Comparison of ENCODE assay signal across 9 cellular contexts in the genomic region with DNA sequence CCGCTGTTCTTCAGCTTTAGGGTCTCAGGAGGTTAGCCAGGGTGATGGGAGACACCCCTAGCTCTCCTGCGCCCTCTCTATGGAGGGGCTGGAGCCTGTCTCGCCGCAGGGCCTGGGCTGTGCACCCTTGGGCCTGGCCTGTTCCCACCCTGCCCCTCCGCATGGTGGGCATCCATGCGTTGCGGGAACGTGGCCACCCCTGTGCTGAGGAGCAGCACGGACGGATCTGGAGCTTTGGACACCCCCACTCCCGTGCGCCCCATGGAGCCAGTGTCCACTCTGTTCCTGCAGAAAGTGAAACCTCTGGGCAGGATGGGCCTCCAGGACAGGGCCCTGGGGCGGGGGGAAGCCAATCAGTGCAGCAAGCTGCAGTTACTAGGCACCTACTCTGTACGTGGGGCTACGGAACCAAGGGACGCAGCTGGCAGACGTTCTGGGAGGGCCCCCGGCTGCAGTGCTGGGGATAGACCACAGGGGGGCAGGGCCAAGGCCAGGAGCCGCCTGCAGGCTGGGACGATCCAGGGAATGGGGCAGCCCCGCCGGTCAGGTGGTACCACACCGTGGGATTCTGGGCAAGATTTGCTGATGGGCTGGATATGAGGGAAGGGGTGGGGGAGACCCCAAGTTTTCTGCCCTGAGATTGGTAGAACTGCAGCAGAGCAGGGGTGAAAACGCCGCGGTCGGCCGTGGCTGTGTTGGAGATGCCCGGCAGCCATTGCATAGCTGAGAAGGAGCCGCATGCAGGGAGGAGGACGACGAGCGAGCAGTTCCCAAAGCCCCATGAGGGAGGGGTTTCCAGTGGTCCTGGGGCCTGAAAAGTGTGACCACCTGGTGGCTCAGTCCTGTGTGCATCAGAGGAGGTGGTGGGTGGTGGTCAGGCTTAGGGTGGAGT. TPM values are rescaled to one million over a fixed set of nuclear protein-coding genes. Genes with fewer than 3 reads are reported as not detected.
DNase-seq lines count a peak whose midpoint lies in the region; ATAC-seq, FAIRE-seq and TF ChIP-seq lines count a peak whose summit lies in the region.
"Had no signal": no experiment of that assay in that cellular context is flagged by ENCODE, and none has a peak within 500 bp of the region (broad histone marks: within the 10 kb centered on the region; RNA-seq: fewer than 3 reads in every experiment).

No MANE protein-coding gene starts in this region.

- DNase-seq in AG08395 (ENCODE audit: low spot score) (peak; percentile 74), SK-N-DZ (ENCODE audit: low spot score) (peak; percentile 53), mammary epithelial cell (no peak), kidney (no peak)
- DNase-seq in stimulated activated CD4-positive, alpha-beta T cell treated with anti-CD3 and anti-CD28 coated beads, Interleukin-4, amount 100 ng/mL, for 24 hours = peak; percentile 32

- intact Hi-C loops in mammary epithelial cell (cut with micrococcal nuclease) = loop anchor here (1.0 to 5.0 kb wide), 2 partner anchors 29 to 102 kb away; a partner anchor contains a TSS
- intact Hi-C loops in kidney (cut with DNase I) = no loop called here

- H3K9ac ChIP-seq in mammary epithelial cell (ENCODE audit: insufficient read depth, low read length) (no peak overlapping the region), kidney (ENCODE audit: low read length in 2 of 2) (no peak overlapping the region)

- CTCF ChIA-PET in mammary epithelial cell (lab: Charles Lee; ENCODE audit: low non-redundant PET) = interaction anchor here (0.6 kb wide), 1 partner anchor 42 kb away, joined by 6 read pairs; no protein-coding TSS in a partner anchor

- dilution Hi-C loops in mammary epithelial cell (cut with HindIII; ENCODE audit: low sequenced_read_pairs) = no loop called here

- FAIRE-seq in kidney (lab: Jason Lieb, UNC) = no peak

- BruUV-seq in mammary epithelial cell (replicated peaks; lab: Mats Ljungman, UMichigan) = no TSS peak

- H3K4me1 ChIP-seq in mammary epithelial cell (ENCODE audit: insufficient read depth, low read length) (peaks cover 35% of the 10 kb centered on the region), kidney (ENCODE audit: control insufficient read depth in 1 of 2, insufficient read depth in 1 of 2, low read depth in 1 of 2, low read length in 2 of 2) (peaks cover 0 to 2% of the 10 kb centered on the region in 2 donors)

- H3K9me3 ChIP-seq in mammary epithelial cell (replicated peaks; ENCODE audit: insufficient read depth, low read length) (no peaks in the 10 kb centered on the region), kidney (ENCODE audit: control insufficient read depth in 1 of 2, low read length in 2 of 2) (no peaks in the 10 kb centered on the region)

- 53% methylated on average over 19 of the region's 33 CpGs for WGBS in mammary epithelial cell (ENCODE audit: low coverage, missing lambda C conversion rate)

- no peaks in the 10 kb centered on the region for H3K27me3 ChIP-seq in mammary epithelial cell (ENCODE audit: insufficient read depth, low read length)

- no peaks in the 10 kb centered on the region for H4K20me1 ChIP-seq in mammary epithelial cell (ENCODE audit: insufficient read depth, low read length)

- TF ChIP-seq CTCF in mammary epithelial cell (conservative IDR thresholded peaks at IDR 0.05 in 1 of 2, IDR thresholded peaks at IDR 0.05 in 1 of 2; ENCODE audit: extremely low read depth in 1 of 2, insufficient read depth in 1 of 2, low read depth in 1 of 2, low read length in 2 of 2) (peak; percentile 76 to 84), kidney (IDR thresholded peaks at IDR 0.05; ENCODE audit: borderline replicate concordance, extremely low read depth, insufficient read depth) (peak; percentile 71)

- H3K36me3 ChIP-seq in mammary epithelial cell (ENCODE audit: insufficient read depth, low read length) (no peaks in the 10 kb centered on the region), kidney (ENCODE audit: control insufficient read depth in 1 of 2, insufficient read depth in 2 of 2, low read length in 2 of 2) (no peaks in the 10 kb centered on the region)

- H3K27ac ChIP-seq in mammary epithelial cell (ENCODE audit: insufficient read depth, low read depth, low read length) = no peak overlapping the region
- H3K27ac ChIP-seq in kidney (ENCODE audit: low read depth in 2 of 2, low read length in 2 of 2) = no peak overlapping the region

- in situ Hi-C loops in mammary epithelial cell (cut with MboI; ENCODE audit: low sequenced_read_pairs in 2 of 2) = no loop called here

- H3K79me2 ChIP-seq in mammary epithelial cell (ENCODE audit: insufficient read depth, low read length) = no peaks in the 10 kb centered on the region

- H3K4me2 ChIP-seq in mammary epithelial cell (ENCODE audit: insufficient read depth, low read depth, low read length) = no peak overlapping the region

- ATAC-seq in GM18909 (IDR thresholded peaks at IDR 0.05; ENCODE audit: poor library complexity, unreplicated experiment) = peak; percentile 57
- no peak for ATAC-seq in GM21786 (IDR thresholded peaks at IDR 0.05; ENCODE audit: unreplicated experiment)
- ATAC-seq in HG03025 (IDR thresholded peaks at IDR 0.05; ENCODE audit: low FRiP score, unreplicated experiment) = no peak

- H3K4me3 ChIP-seq in mammary epithelial cell (replicated peaks in 1 of 3; ENCODE audit: insufficient read depth in 1 of 3, low read depth in 2 of 3, low read length in 3 of 3) (no peak overlapping the region), kidney (ENCODE audit: low read length in 2 of 2) (no peak overlapping the region)

- H2AFZ ChIP-seq in mammary epithelial cell (ENCODE audit: low read depth, low read length) = no peak overlapping the region

RNA-seq across cellular contexts. Expression of a gene that starts 43.3 kb away (rescaled TPM):
- 0.65 and 1.1 TPM in 2 replicates for polyA plus RNA-seq in SK-N-DZ (2014; cell fraction: cytosol; rRNA removed)
- 1.3 and 3.5 TPM in 2 replicates for polyA plus RNA-seq in SK-N-DZ (2014; cell fraction: nucleus; rRNA removed)
- total RNA-seq in mammary epithelial cell = 1 to 10 TPM; 2.5 to 6.9 TPM
- 2.5 TPM for polyA plus RNA-seq in mammary epithelial cell
- 2.6 TPM for polyA minus RNA-seq in mammary epithelial cell
- total RNA-seq in kidney = 0.54 TPM
- not detected for polyA plus RNA-seq in kidney (ENCODE audit: insufficient read depth, low read depth, low replicate concordance)

RNA-seq across cellular contexts. Expression of a gene that starts 45.7 kb away (rescaled TPM):
- polyA plus RNA-seq in SK-N-DZ (2014; cell fraction: cytosol; rRNA removed) = 25.0 and 25.1 TPM in 2 replicates
- polyA plus RNA-seq in SK-N-DZ (2014; cell fraction: nucleus; rRNA removed) = 63.2 and 86.0 TPM in 2 replicates
- total RNA-seq in mammary epithelial cell (10 to 100 TPM in 1 of 2 donors, 1 to 10 TPM in 1; 8.3 to 26.6 TPM), kidney (18.4 TPM)
- polyA plus RNA-seq in mammary epithelial cell (22.0 TPM), kidney (ENCODE audit: insufficient read depth, low read depth, low replicate concordance) (19.6 TPM)
- polyA minus RNA-seq in mammary epithelial cell = 23.6 TPM

RNA-seq across cellular contexts. Expression of a gene that starts 56.7 kb away (rescaled TPM):
- polyA plus RNA-seq in SK-N-DZ (2014; cell fraction: cytosol; rRNA removed) = not detected in 2 replicates
- not detected in 2 replicates for polyA plus RNA-seq in SK-N-DZ (2014; cell fraction: nucleus; rRNA removed)
- total RNA-seq in mammary epithelial cell (not detected), kidney (not detected)
- polyA plus RNA-seq in mammary epithelial cell (not detected), kidney (ENCODE audit: insufficient read depth, low read depth, low replicate concordance) (not detected)
- not detected for polyA minus RNA-seq in mammary epithelial cell
- polyA plus RNA-seq: esophagus had no signal

Comparison
In these comparisons a context has a peak if more than half of its experiments do, and no peak if none do; other contexts are left out.
1. DNase-seq: peak in AG08395 (single experiment), SK-N-DZ (single experiment) and stimulated activated CD4-positive, alpha-beta T cell treated with anti-CD3 and anti-CD28 coated beads, Interleukin-4, amount 100 ng/mL, for 24 hours (single experiment); none in mammary epithelial cell (single experiment) and kidney (single experiment).